18 cellular contexts compared by ENCODE assay signal in genomic region chr7:121016976-121017375, GRCh38. TPM values are rescaled to one million over a fixed set of nuclear protein-coding genes. Genes with fewer than 3 reads are reported as not detected.
DNase-seq lines count a peak whose midpoint lies in the region; ATAC-seq and TF ChIP-seq lines count a peak whose summit lies in the region.
"Had no signal": no experiment of that assay in that cellular context is flagged by ENCODE, and none has a peak within 500 bp of the region (broad histone marks: within the 10 kb centered on the region; RNA-seq: fewer than 3 reads in every experiment).

No MANE protein-coding gene starts in this region.

- DNase-seq in GM23248 (peak; percentile 66), breast epithelium (ENCODE audit: low spot score in 2 of 2) (no peak), right atrium auricular region (ENCODE audit: low spot score) (no peak), smooth muscle cell (lab: John Stamatoyannopoulos, UW; ENCODE audit: unreplicated experiment) (no peak), GM13976 (ENCODE audit: low spot score) (no peak), mesenteric fat pad (ENCODE audit: low spot score) (no peak), hypothalamus (lab: John Stamatoyannopoulos, UW) (no peak)
- DNase-seq: activated naive CD4-positive, alpha-beta T cell treated with anti-CD3 and anti-CD28 coated beads, Interleukin-2, amount 10 ng/mL, durations not matched to agents 7 days and 5 days; dorsolateral prefrontal cortex; GDM1; NCI-H1436; NCI-H524 treated with DMSO at 0.1 percent for 48 hours; occipital lobe; SIG-M5; stimulated activated CD4-positive, alpha-beta T cell treated with anti-CD3 and anti-CD28 coated beads, Interleukin-2, amount 100 ng/mL, for 48 hours had no signal

- WGBS in GM23248 (ENCODE audit: low coverage in 1 of 2, low lambda C conversion rate in 2 of 2, missing lambda C conversion rate in 2 of 2), 2 experiments: 67 to 85% methylated on average over 2 of the region's 2 CpGs
- WGBS in smooth muscle cell (ENCODE audit: low lambda C conversion rate): 30% methylated on average over 2 of the region's 2 CpGs

- H3K9me2 ChIP-seq in GM23248 (ENCODE audit: insufficient read depth): no peaks in the 10 kb centered on the region

- H3K9ac ChIP-seq in GM23248 (no peak overlapping the region), smooth muscle cell (ENCODE audit: low read depth) (no peak overlapping the region)

- no peak overlapping the region for H3K4me2 ChIP-seq in GM23248 (ENCODE audit: unreplicated experiment)
- peak overlapping the region; percentile 61 for H3K4me2 ChIP-seq in smooth muscle cell

- intact Hi-C loops in breast epithelium (cut with DNase I; ENCODE audit: low total_unique reads): no loop called here

- no peak for ATAC-seq in GM21447 (IDR thresholded peaks at IDR 0.05; ENCODE audit: unreplicated experiment)
- ATAC-seq: HCT116; stimulated activated memory B cell treated with anti-CD40 and anti-IgM and Interleukin-4, amounts not matched to agents 10 μg/mL and 1 μg/mL and 100 μg/mL, for 72 hours had no signal

- H3K4me3 ChIP-seq in GM23248: no peak overlapping the region
- no peak overlapping the region for H3K4me3 ChIP-seq in breast epithelium
- H3K4me3 ChIP-seq in right atrium auricular region: no peak overlapping the region
- no peak overlapping the region for H3K4me3 ChIP-seq in smooth muscle cell
- H3K4me3 ChIP-seq: dorsolateral prefrontal cortex had no signal

- H3K4me1 ChIP-seq in GM23248 (ENCODE audit: insufficient read depth): peaks cover 46% of the 10 kb centered on the region
- no peaks in the 10 kb centered on the region for H3K4me1 ChIP-seq in breast epithelium
- peaks cover 0 to 51% of the 10 kb centered on the region in 2 donors for H3K4me1 ChIP-seq in right atrium auricular region
- H3K4me1 ChIP-seq in smooth muscle cell (ENCODE audit: low read depth): peaks cover 11% of the 10 kb centered on the region

- H3F3A ChIP-seq in GM23248 (ENCODE audit: insufficient read depth) (peaks cover 38% of the 10 kb centered on the region), smooth muscle cell (ENCODE audit: low read depth) (peaks cover 26% of the 10 kb centered on the region)

- H3K9me3 ChIP-seq in GM23248 (ENCODE audit: low read depth) (no peaks in the 10 kb centered on the region), breast epithelium (no peaks in the 10 kb centered on the region), right atrium auricular region (no peaks in the 10 kb centered on the region), smooth muscle cell (replicated peaks; ENCODE audit: low read depth) (no peaks in the 10 kb centered on the region)

- no peaks in the 10 kb centered on the region; the same call in 1 of the 2 replicates for H3K79me2 ChIP-seq in GM23248 (ENCODE audit: insufficient read depth)
- peaks cover 8% of the 10 kb centered on the region for H3K79me2 ChIP-seq in smooth muscle cell (ENCODE audit: low read depth)

- TF ChIP-seq POLR2A in breast epithelium (IDR thresholded peaks at IDR 0.05): no peak

- H3K27me3 ChIP-seq in GM23248 (replicated peaks; ENCODE audit: insufficient read depth) (no peaks in the 10 kb centered on the region), breast epithelium (no peaks in the 10 kb centered on the region), right atrium auricular region (no peaks in the 10 kb centered on the region), smooth muscle cell (ENCODE audit: low read depth) (no peaks in the 10 kb centered on the region)
- H3K27me3 ChIP-seq: dorsolateral prefrontal cortex had no signal

- TF ChIP-seq CTCF in breast epithelium (IDR thresholded peaks at IDR 0.05): no peak
- no peak for TF ChIP-seq CTCF in right atrium auricular region (IDR thresholded peaks at IDR 0.05)
- TF ChIP-seq CTCF in smooth muscle cell (IDR thresholded peaks at IDR 0.05; ENCODE audit: borderline replicate concordance, insufficient read depth, poor library complexity, severe bottlenecking): no peak
- TF ChIP-seq CTCF in GM13976 (IDR thresholded peaks at IDR 0.05; ENCODE audit: borderline replicate concordance, control extremely low read depth, extremely low read depth, insufficient read depth, missing control alignments): no peak

- peak overlapping the region; percentile 16; the same call in 1 of the 2 replicates for H2AFZ ChIP-seq in GM23248
- no peak overlapping the region for H2AFZ ChIP-seq in smooth muscle cell (ENCODE audit: low read depth)

- H3K36me3 ChIP-seq in GM23248 (ENCODE audit: low read depth) (no peaks in the 10 kb centered on the region), breast epithelium (no peaks in the 10 kb centered on the region), right atrium auricular region (peaks cover 8% of the 10 kb centered on the region), smooth muscle cell (ENCODE audit: low read depth) (no peaks in the 10 kb centered on the region)

- in situ Hi-C loops in GM23248 (cut with MboI): no loop called here
- in situ Hi-C loops in GM13976 (cut with MboI; ENCODE audit: low sequenced_read_pairs, unreplicated experiment): no loop called here

- no peaks in the 10 kb centered on the region for H4K20me1 ChIP-seq in GM23248 (ENCODE audit: insufficient read depth)
- no peaks in the 10 kb centered on the region for H4K20me1 ChIP-seq in smooth muscle cell (ENCODE audit: low read depth)

- H3K27ac ChIP-seq in GM23248: no peak overlapping the region
- peak overlapping the region; percentile 5 to 61 for H3K27ac ChIP-seq in breast epithelium
- peak overlapping the region; percentile 56 to 82 for H3K27ac ChIP-seq in right atrium auricular region
- H3K27ac ChIP-seq in smooth muscle cell (ENCODE audit: low read depth): peak overlapping the region; percentile 82
- H3K27ac ChIP-seq: dorsolateral prefrontal cortex had no signal

RNA-seq across cellular contexts. Expression of gene CPED1, which starts 28.5 kb away (rescaled TPM):
- total RNA-seq in GM23248 (2014; rRNA removed; shearing (Covaris generic)): 20.2 and 23.0 TPM in 2 replicates
- polyA plus RNA-seq in GM23248 (2016; fragmentation: Nextera tagmentation; extraction: Ambion mirVana) (12.4 and 13.5 TPM in 2 replicates), smooth muscle cell (5.8 and 9.5 TPM in 2 replicates)
- total RNA-seq in breast epithelium (10 to 100 TPM; 14.3 to 29.3 (median 15.4) TPM), right atrium auricular region (10 to 100 TPM; 13.8 to 19.0 TPM), smooth muscle cell (12.9 and 21.6 TPM in 2 replicates), mesenteric fat pad (44.4 TPM)
